In the genomic region with DNA sequence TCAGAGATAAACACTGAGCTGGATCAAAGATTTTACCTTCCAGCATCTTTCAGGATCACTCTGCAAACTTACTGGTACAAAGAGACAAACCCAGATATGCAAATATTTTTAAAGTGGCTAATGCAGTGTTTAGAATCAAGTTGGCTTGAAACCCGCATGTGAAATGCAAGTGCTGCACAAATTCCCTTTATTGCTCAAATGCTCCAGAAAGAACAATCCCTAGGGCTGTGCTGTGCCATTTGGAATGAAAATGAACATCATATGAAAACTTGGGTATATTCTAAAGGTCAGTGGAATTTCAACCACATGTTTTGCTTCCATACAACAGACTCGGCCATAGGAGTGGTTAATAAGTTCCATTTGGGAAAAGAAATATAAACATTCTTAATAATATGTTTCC, we compare ENCODE assay signal across 29 cellular contexts.
"Had no signal": no experiment of that assay in that cellular context is flagged by ENCODE, and none has a peak within 500 bp of the region (broad histone marks: within the 10 kb centered on the region; RNA-seq: fewer than 3 reads in every experiment).

No MANE protein-coding gene starts in this region.

- H3K27me3 ChIP-seq: adrenal gland, body of pancreas, brain microvascular endothelial cell, breast epithelium had no signal

- DNase-seq: activated B cell treated with CpG ODN at 0.5 μM for 24 hours; activated CD4-positive, alpha-beta memory T cell treated with anti-CD3 and anti-CD28 coated beads, Interleukin-2, amount 10 ng/mL, durations not matched to agents 7 days and 5 days; activated CD4-positive, alpha-beta T cell treated with anti-CD3 and anti-CD28 coated beads for 4 hours; activated CD4-positive, alpha-beta T cell treated with anti-CD3 and anti-CD28 coated beads, Interleukin-2, amount 10 ng/mL, durations not matched to agents 24 days and 14 days; activated CD4-positive, alpha-beta T cell treated with anti-CD3 and anti-CD28 coated beads, Interleukin-2, amount 50 U/mL, for 1 hour; activated CD4-positive, alpha-beta T cell treated with anti-CD3 and anti-CD28 coated beads, Interleukin-2, amount 50 U/mL, for 4 hours; activated CD4-positive, CD25-positive, alpha-beta regulatory T cell treated with anti-CD3 and anti-CD28 coated beads, Interleukin-2, amount 50 U/mL, for 72 hours; activated CD8-positive, alpha-beta memory T cell treated with anti-CD3 and anti-CD28 coated beads for 24 hours; activated CD8-positive, alpha-beta memory T cell treated with anti-CD3 and anti-CD28 coated beads, Interleukin-2, amount 10 ng/mL, durations not matched to agents 7 days and 5 days; activated CD8-positive, alpha-beta memory T cell treated with anti-CD3 and anti-CD28 coated beads, Interleukin-2, amount 50 U/mL, for 48 hours; activated CD8-positive, alpha-beta T cell treated with anti-CD3 and anti-CD28 coated beads, Interleukin-2, amount 10 ng/mL, durations not matched to agents 7 days and 5 days; activated effector memory CD4-positive, alpha-beta T cell treated with Interleukin-2 at 50 U/mL for 16 hours; activated gamma-delta T cell; activated naive CD4-positive, alpha-beta T cell treated with anti-CD3 and anti-CD28 coated beads, Interleukin-2, amount 10 ng/mL, durations not matched to agents 7 days and 5 days; activated naive CD4-positive, alpha-beta T cell treated with Interleukin-2 at 50 U/mL for 16 hours; activated naive CD8-positive, alpha-beta T cell treated with anti-CD3 and anti-CD28 coated beads, Interleukin-2, amount 10 ng/mL, durations not matched to agents 7 days and 5 days; activated naive CD8-positive, alpha-beta T cell treated with anti-CD3 and anti-CD28 coated beads, Interleukin-2, amount 50 U/mL, for 24 hours; activated T-cell treated with anti-CD3 and anti-CD28 coated beads, Interleukin-2, amount 50 U/mL, for 24 hours; activated T-cell treated with anti-CD3 and anti-CD28 coated beads, Interleukin-2, amount 50 U/mL, for 48 hours; adrenal gland; amniotic stem cell; aorta; body of pancreas; brain microvascular endothelial cell; central memory CD4-positive, alpha-beta T cell; T-helper 1 cell; T-helper 2 cell; T-helper 9 cell had no signal

- H3K36me3 ChIP-seq: adrenal gland, brain microvascular endothelial cell, breast epithelium had no signal

- H3K9me3 ChIP-seq: adrenal gland, body of pancreas, breast epithelium had no signal

- ATAC-seq: activated CD8-positive, alpha-beta memory T cell treated with anti-CD3 and anti-CD28 coated beads, Interleukin-2, amount 10 ng/mL, durations not matched to agents 7 days and 5 days; activated CD8-positive, alpha-beta T cell treated with anti-CD3 and anti-CD28 coated beads, Interleukin-2, amount 10 ng/mL, durations not matched to agents 7 days and 5 days; activated naive CD8-positive, alpha-beta T cell treated with anti-CD3 and anti-CD28 coated beads, Interleukin-2, amount 50 U/mL, for 24 hours; body of pancreas had no signal

- H3K4me3 ChIP-seq: adrenal gland, body of pancreas, breast epithelium had no signal

- H3K4me1 ChIP-seq: adrenal gland, body of pancreas, breast epithelium had no signal
